ENCODE assay signal across 8 cellular contexts in genomic region chr20:35454881-35455609, GRCh38. TPM values are rescaled to one million over a fixed set of nuclear protein-coding genes. Genes with fewer than 3 reads are reported as not detected.
DNase-seq lines count a peak whose midpoint lies in the region; ATAC-seq and TF ChIP-seq lines count a peak whose summit lies in the region.

A gene with protein sequence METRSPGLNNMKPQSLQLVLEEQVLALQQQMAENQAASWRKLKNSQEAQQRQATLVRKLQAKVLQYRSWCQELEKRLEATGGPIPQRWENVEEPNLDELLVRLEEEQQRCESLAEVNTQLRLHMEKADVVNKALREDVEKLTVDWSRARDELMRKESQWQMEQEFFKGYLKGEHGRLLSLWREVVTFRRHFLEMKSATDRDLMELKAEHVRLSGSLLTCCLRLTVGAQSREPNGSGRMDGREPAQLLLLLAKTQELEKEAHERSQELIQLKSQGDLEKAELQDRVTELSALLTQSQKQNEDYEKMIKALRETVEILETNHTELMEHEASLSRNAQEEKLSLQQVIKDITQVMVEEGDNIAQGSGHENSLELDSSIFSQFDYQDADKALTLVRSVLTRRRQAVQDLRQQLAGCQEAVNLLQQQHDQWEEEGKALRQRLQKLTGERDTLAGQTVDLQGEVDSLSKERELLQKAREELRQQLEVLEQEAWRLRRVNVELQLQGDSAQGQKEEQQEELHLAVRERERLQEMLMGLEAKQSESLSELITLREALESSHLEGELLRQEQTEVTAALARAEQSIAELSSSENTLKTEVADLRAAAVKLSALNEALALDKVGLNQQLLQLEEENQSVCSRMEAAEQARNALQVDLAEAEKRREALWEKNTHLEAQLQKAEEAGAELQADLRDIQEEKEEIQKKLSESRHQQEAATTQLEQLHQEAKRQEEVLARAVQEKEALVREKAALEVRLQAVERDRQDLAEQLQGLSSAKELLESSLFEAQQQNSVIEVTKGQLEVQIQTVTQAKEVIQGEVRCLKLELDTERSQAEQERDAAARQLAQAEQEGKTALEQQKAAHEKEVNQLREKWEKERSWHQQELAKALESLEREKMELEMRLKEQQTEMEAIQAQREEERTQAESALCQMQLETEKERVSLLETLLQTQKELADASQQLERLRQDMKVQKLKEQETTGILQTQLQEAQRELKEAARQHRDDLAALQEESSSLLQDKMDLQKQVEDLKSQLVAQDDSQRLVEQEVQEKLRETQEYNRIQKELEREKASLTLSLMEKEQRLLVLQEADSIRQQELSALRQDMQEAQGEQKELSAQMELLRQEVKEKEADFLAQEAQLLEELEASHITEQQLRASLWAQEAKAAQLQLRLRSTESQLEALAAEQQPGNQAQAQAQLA (N-terminal part only) (plus strand): TSS chr20:35455598. CDS start chr20:35462368, 6,770 bp downstream.

- DNase-seq in GM10266 (ENCODE audit: extremely low spot score) (peak; percentile 95), NCI-H1105 (lab: John Stamatoyannopoulos, UW) (peak; percentile 96), SKM-1 (lab: John Stamatoyannopoulos, UW; ENCODE audit: unreplicated experiment) (peak; percentile 94), glomerular endothelial cell (ENCODE audit: extremely low read depth, low read depth, low spot score) (no peak), occipital lobe (lab: John Stamatoyannopoulos, UW) (peak; percentile 88), suprapubic skin (ENCODE audit: low spot score in 2 of 2) (peak; percentile 94 to 96)
- peak; percentile 93 to 94 for DNase-seq in activated naive CD4-positive, alpha-beta T cell treated with anti-CD3 and anti-CD28 coated beads, Interleukin-2, amount 50 U/mL, for 72 hours (ENCODE audit: low spot score in 2 of 2)

- no peaks in the 10 kb centered on the region for H3K36me3 Mint-ChIP-seq in activated naive CD4-positive, alpha-beta T cell treated with anti-CD3 and anti-CD28 coated beads, Interleukin-2, amount 50 U/mL, for 72 hours

- peak within 1 kb of the TSS; percentile 98 to 100 for H3K27ac Mint-ChIP-seq in activated naive CD4-positive, alpha-beta T cell treated with anti-CD3 and anti-CD28 coated beads, Interleukin-2, amount 50 U/mL, for 72 hours

- peaks cover 37% of the 10 kb centered on the region for H3K4me1 ChIP-seq in suprapubic skin

- no peak for TF ChIP-seq EP300 in suprapubic skin (IDR thresholded peaks at IDR 0.05)

- WGBS in suprapubic skin = 0% methylated on average over 20 of the region's 59 CpGs

- H3K36me3 ChIP-seq in suprapubic skin = peaks cover under 1% of the 10 kb centered on the region

- ATAC-seq in HG02642 (IDR thresholded peaks at IDR 0.05; ENCODE audit: poor library complexity, unreplicated experiment) = peak; percentile 96
- ATAC-seq in activated naive CD4-positive, alpha-beta T cell treated with anti-CD3 and anti-CD28 coated beads, Interleukin-2, amount 50 U/mL, for 72 hours = peak; percentile 97 to 99

- no peak for TF ChIP-seq POLR2A in suprapubic skin (IDR thresholded peaks at IDR 0.05)

- H3K4me3 ChIP-seq in suprapubic skin = peak within 1 kb of the TSS; percentile 83

- no peaks in the 10 kb centered on the region for H3K9me3 ChIP-seq in suprapubic skin

- no peaks in the 10 kb centered on the region for H3K9me3 Mint-ChIP-seq in activated naive CD4-positive, alpha-beta T cell treated with anti-CD3 and anti-CD28 coated beads, Interleukin-2, amount 50 U/mL, for 72 hours

- TF ChIP-seq CTCF in GM10266 (IDR thresholded peaks at IDR 0.05; ENCODE audit: control insufficient read depth, insufficient read depth, low read depth, missing control alignments) (no peak), suprapubic skin (IDR thresholded peaks at IDR 0.05) (no peak)

- peak within 1 kb of the TSS; percentile 97 for H3K27ac ChIP-seq in suprapubic skin

- H3K27me3 ChIP-seq in suprapubic skin = no peaks in the 10 kb centered on the region

RNA-seq across cellular contexts. Expression of the gene that starts here (rescaled TPM):
- total RNA-seq in activated naive CD4-positive, alpha-beta T cell treated with anti-CD3 and anti-CD28 coated beads, Interleukin-2, amount 50 U/mL, for 72 hours = 10 to 100 TPM; 62.5 to 74.7 TPM
- total RNA-seq in glomerular endothelial cell = 31.6 and 32.0 TPM in 2 replicates
- total RNA-seq in occipital lobe = 21.8 TPM
- 10 to 100 TPM; 18.8 to 55.4 (median 27.1) TPM for total RNA-seq in suprapubic skin
